In the genomic region with DNA sequence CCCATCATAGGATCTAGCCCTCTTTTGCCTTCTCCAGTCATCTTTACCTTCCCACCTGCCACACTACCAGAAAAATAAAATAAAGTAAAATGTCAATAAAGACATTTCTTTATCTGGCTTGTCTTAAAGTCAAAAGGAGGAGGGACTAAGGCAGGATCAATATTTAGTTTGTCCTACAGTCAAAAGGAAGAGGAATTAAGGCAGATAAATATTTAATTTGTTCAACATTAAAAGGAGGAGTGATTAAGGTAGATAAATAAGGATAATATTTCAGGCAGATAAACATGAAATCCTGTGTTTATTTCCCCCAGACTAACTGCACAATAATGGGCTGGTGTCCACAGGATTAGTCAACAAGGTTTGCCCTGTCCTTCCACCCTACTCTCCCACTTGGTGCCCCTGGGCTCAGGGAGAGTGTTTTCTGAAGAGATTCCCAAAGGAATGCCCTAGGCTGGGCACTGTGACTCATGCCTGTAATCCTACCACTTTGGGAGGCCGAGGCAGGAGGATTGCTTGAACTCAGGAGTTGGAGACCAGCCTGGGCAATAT, we compare ENCODE assay signal across 24 cellular contexts. TPM values are rescaled to one million over a fixed set of nuclear protein-coding genes. Genes with fewer than 3 reads are reported as not detected.
"Had no signal": no experiment of that assay in that cellular context is flagged by ENCODE, and none has a peak within 500 bp of the region (broad histone marks: within the 10 kb centered on the region; RNA-seq: fewer than 3 reads in every experiment).

No MANE protein-coding gene starts in this region.

- DNase-seq: activated CD4-positive, alpha-beta memory T cell treated with anti-CD3 and anti-CD28 coated beads for 36 hours; activated CD4-positive, alpha-beta T cell treated with anti-CD3 and anti-CD28 coated beads, Interleukin-2, amount 10 ng/mL, durations not matched to agents 7 days and 5 days; activated CD4-positive, CD25-positive, alpha-beta regulatory T cell; activated naive CD4-positive, alpha-beta T cell treated with anti-CD3 and anti-CD28 coated beads, Interleukin-2, amount 50 U/mL, for 16 hours; activated naive CD8-positive, alpha-beta T cell treated with anti-CD3 and anti-CD28 coated beads, Interleukin-2, amount 10 ng/mL, durations not matched to agents 7 days and 5 days; adrenal gland; anterior cingulate cortex; cerebellar nuclear complex; Karpas-422; NCI-H1105 treated with DMSO at 0.1 percent for 48 hours; NCI-H1436 treated with DMSO at 0.1 percent for 48 hours; NCI-H187; NCI-H2081 treated with DMSO at 0.1 percent for 48 hours; NCI-H446; NCI-H524; SHP77; SW 1271 had no signal

- H3K36me3 ChIP-seq: adrenal gland, SJSA1 had no signal

- ATAC-seq: SK-N-SH treated with all-trans-retinoic acid at 6 μM for 48 hours had no signal

- H3K4me3 ChIP-seq: adrenal gland, SJSA1 had no signal

- H3K4me1 ChIP-seq: adrenal gland, SJSA1 had no signal

- H3K9me3 ChIP-seq: adrenal gland, SJSA1 had no signal

- FAIRE-seq: RCC 7860, TTC549 had no signal

- H3K27ac ChIP-seq: adrenal gland, SJSA1 had no signal

- H3K27me3 ChIP-seq: adrenal gland had no signal

RNA-seq across cellular contexts. Expression of gene MSMB, which starts 18.3 kb away (rescaled TPM):
- total RNA-seq: activated CD4-positive, alpha-beta memory T cell treated with anti-CD3 and anti-CD28 coated beads for 36 hours; activated CD4-positive, alpha-beta T cell treated with anti-CD3 and anti-CD28 coated beads, Interleukin-2, amount 10 ng/mL, durations not matched to agents 7 days and 5 days; activated CD8-positive, alpha-beta memory T cell treated with anti-CD3 and anti-CD28 coated beads for 36 hours; activated naive CD8-positive, alpha-beta T cell treated with anti-CD3 and anti-CD28 coated beads, Interleukin-2, amount 10 ng/mL, durations not matched to agents 7 days and 5 days; adrenal gland; cardiac septum; SJSA1; T-helper 1 cell treated with Interleukin-12 subunit alpha and Interleukin-12 subunit beta and Interleukin-4 antibody, amounts not matched to agents 30 ng/mL and 1 ng/mL, for 36 hours had no signal
- polyA plus RNA-seq: adrenal gland had no signal
